ENCODE assay signal across 23 cellular contexts in the genomic region with DNA sequence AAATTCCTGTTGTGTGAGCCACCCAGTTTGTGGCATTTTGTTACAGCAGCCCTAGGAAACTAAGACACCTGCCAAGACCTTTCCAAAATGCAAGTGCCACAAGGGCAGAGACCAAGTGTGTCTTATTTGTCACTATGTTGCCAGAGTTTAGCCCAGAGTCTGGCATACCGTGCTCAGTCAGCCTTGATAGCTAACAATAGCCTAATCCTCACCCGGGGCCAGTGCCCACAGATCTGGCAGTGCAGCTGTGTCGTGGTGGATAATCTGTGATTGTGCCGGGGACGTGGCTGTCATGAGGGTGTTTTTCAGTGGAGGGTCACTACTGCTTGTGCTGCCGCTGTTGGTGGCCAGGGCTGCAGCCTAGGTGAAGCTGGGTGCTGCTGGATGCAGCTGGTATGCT. TPM values are rescaled to one million over a fixed set of nuclear protein-coding genes. Genes with fewer than 3 reads are reported as not detected.
"Had no signal": no experiment of that assay in that cellular context is flagged by ENCODE, and none has a peak within 500 bp of the region (broad histone marks: within the 10 kb centered on the region; RNA-seq: fewer than 3 reads in every experiment).

No MANE protein-coding gene starts in this region.

- H3K4me3 ChIP-seq: lower lobe of right lung, prostate gland, sigmoid colon, skin epidermis, stomach, thoracic aorta, transverse colon had no signal

- H2AFZ ChIP-seq: parathyroid adenoma had no signal

- DNase-seq: endodermal cell; erythroblast; foreskin keratinocyte; lower lobe of right lung; naive B cell; sigmoid colon; stimulated activated CD4-positive, alpha-beta T cell treated with anti-CD3 and anti-CD28 coated beads, Interleukin-2, amount 100 ng/mL, for 24 hours; stimulated activated CD4-positive, alpha-beta T cell treated with anti-CD3 and anti-CD28 coated beads, Interleukin-4, amount 100 ng/mL, for 4 hours; stimulated activated naive CD4-positive, alpha-beta T cell; stomach; transverse colon had no signal

- H3K4me1 Mint-ChIP-seq: memory B cell, naive B cell, nephron had no signal

- H3K4me3 Mint-ChIP-seq: dendritic cell treated with granulocyte-macrophage colony-stimulating factor and Interleukin-4, amounts not matched to agents 40 ng/mL and 50 ng/mL, for 4 days; endodermal cell; memory B cell; mesothelial cell of epicardium; naive B cell; nephron had no signal

- H3K27ac Mint-ChIP-seq: dendritic cell treated with granulocyte-macrophage colony-stimulating factor and Interleukin-4, amounts not matched to agents 40 ng/mL and 50 ng/mL, for 4 days; endodermal cell; memory B cell; mesothelial cell of epicardium; naive B cell; nephron had no signal

- H3K36me3 ChIP-seq: lower lobe of right lung, prostate gland, sigmoid colon, stomach, thoracic aorta, transverse colon had no signal

- H3K9ac ChIP-seq: parathyroid adenoma had no signal

- H3K27me3 Mint-ChIP-seq: memory B cell had no signal

- H3K27me3 ChIP-seq: sigmoid colon, stomach, transverse colon had no signal

- ATAC-seq: foreskin keratinocyte, lower lobe of right lung had no signal

- H3K4me1 ChIP-seq: foreskin keratinocyte, lower lobe of right lung, parathyroid adenoma, prostate gland, sigmoid colon, stomach, transverse colon had no signal

- H3K36me3 Mint-ChIP-seq: memory B cell, mesothelial cell of epicardium, naive B cell had no signal

- H3K9me3 ChIP-seq: lower lobe of right lung, prostate gland, sigmoid colon, stomach, thoracic aorta, transverse colon had no signal

- H3K79me2 ChIP-seq: parathyroid adenoma had no signal

- H3K27ac ChIP-seq: foreskin keratinocyte, lower lobe of right lung, parathyroid adenoma, prostate gland, sigmoid colon, skin epidermis, stomach, thoracic aorta, transverse colon had no signal

- H3K9me3 Mint-ChIP-seq: dendritic cell treated with granulocyte-macrophage colony-stimulating factor and Interleukin-4, amounts not matched to agents 40 ng/mL and 50 ng/mL, for 4 days; endodermal cell; memory B cell; mesothelial cell of epicardium; naive B cell; nephron had no signal

RNA-seq across cellular contexts. Expression of a gene that starts 53.5 kb away (rescaled TPM):
- total RNA-seq: endodermal cell, endothelial cell of umbilical vein, foreskin keratinocyte, kidney epithelial cell, lower lobe of right lung, mesothelial cell of epicardium, renal cortical epithelial cell, sigmoid colon, thoracic aorta, ureter had no signal
- polyA plus RNA-seq: endothelial cell of umbilical vein, foreskin keratinocyte, stomach had no signal
